In genomic region chrX:10900585-10901289, GRCh38 we compare ENCODE assay signal across 14 cellular contexts.
A peak's percentile ranks its signal among the peaks of the same experiment; 100 is the strongest.
DNase-seq lines count a peak whose midpoint lies in the region; ATAC-seq and FAIRE-seq lines count a peak whose summit lies in the region.
"Had no signal": no experiment of that assay in that cellular context is flagged by ENCODE, and none has a peak within 500 bp of the region (broad histone marks: within the 10 kb centered on the region; RNA-seq: fewer than 3 reads in every experiment).

No MANE protein-coding gene starts in this region.

- DNase-seq in DMS79 treated with DMSO at 0.1 percent for 48 hours (lab: John Stamatoyannopoulos, UW) (peak; percentile 8), DMS79 (lab: John Stamatoyannopoulos, UW) (no peak), amniotic epithelial cell (ENCODE audit: low read depth) (peak; percentile 70), iris pigment epithelial cell (ENCODE audit: low read depth) (peak; percentile 66), urothelium cell line (ENCODE audit: low spot score) (peak; percentile 1)
- no peak for DNase-seq in activated CD4-positive, alpha-beta T cell treated with anti-CD3 and anti-CD28 coated beads for 1 hour
- DNase-seq: 8988T; activated CD8-positive, alpha-beta memory T cell treated with anti-CD3 and anti-CD28 coated beads, Interleukin-2, amount 50 U/mL, for 48 hours; left ventricle myocardium inferior; NCI-H2029; stimulated activated naive CD8-positive, alpha-beta T cell treated with anti-CD3 and anti-CD28 coated beads, Interleukin-15, amount 100 ng/mL, for 72 hours had no signal

- ATAC-seq in HG03175 (IDR thresholded peaks at IDR 0.05; ENCODE audit: unreplicated experiment), result no peak
- no peak for ATAC-seq in GM21526 (IDR thresholded peaks at IDR 0.05; ENCODE audit: low FRiP score, unreplicated experiment)
- ATAC-seq: Panc1; stimulated activated naive CD8-positive, alpha-beta T cell treated with anti-CD3 and anti-CD28 coated beads, Interleukin-15, amount 100 ng/mL, for 72 hours had no signal

- no peak for FAIRE-seq in urothelium cell line (lab: Jason Lieb, UNC)

Comparison
In these comparisons a context has a peak if more than half of its experiments do, and no peak if none do; other contexts are left out.
1. DNase-seq: peak in DMS79 treated with DMSO at 0.1 percent for 48 hours (single experiment), amniotic epithelial cell (single experiment), iris pigment epithelial cell (single experiment) and urothelium cell line (single experiment); none in DMS79 (single experiment) and activated CD4-positive, alpha-beta T cell treated with anti-CD3 and anti-CD28 coated beads for 1 hour (single experiment).